21 cellular contexts compared by ENCODE assay signal in genomic region chr6:85747654-85748053, GRCh38.
DNase-seq lines count a peak whose midpoint lies in the region; ATAC-seq and TF ChIP-seq lines count a peak whose summit lies in the region.
"Had no signal": no experiment of that assay in that cellular context is flagged by ENCODE, and none has a peak within 500 bp of the region (broad histone marks: within the 10 kb centered on the region; RNA-seq: fewer than 3 reads in every experiment).

No MANE protein-coding gene starts in this region.

- DNase-seq in AG20443 (ENCODE audit: low spot score): peak; percentile 14
- peak in 1 of 2 experiments; percentile 77 for DNase-seq in PC-9
- DNase-seq in epithelial cell of esophagus (ENCODE audit: low read depth): peak; percentile 59
- peak; percentile 53 for DNase-seq in non-pigmented ciliary epithelial cell (ENCODE audit: low read depth)
- no peak for DNase-seq in left ventricle myocardium superior
- DNase-seq in DMS79 treated with DMSO at 0.1 percent for 48 hours (lab: John Stamatoyannopoulos, UW): no peak
- no peak for DNase-seq in NCI-H2081 treated with DMSO at 0.1 percent for 48 hours (lab: John Stamatoyannopoulos, UW)
- DNase-seq: activated CD4-positive, CD25-positive, alpha-beta regulatory T cell; caudate nucleus; head of caudate nucleus; Karpas-422; NCI-H1436; NCI-H2227 treated with DMSO at 0.1 percent for 48 hours; SIG-M5; stimulated activated CD4-positive, alpha-beta T cell treated with anti-CD3 and anti-CD28 coated beads, Interleukin-12 subunit alpha, Interleukin-12 subunit beta, amount 100 ng/mL, for 4 hours; stimulated activated naive CD8-positive, alpha-beta T cell treated with anti-CD3 and anti-CD28 coated beads, Interleukin-15, Interleukin-2, amounts not matched to agents 100 U/mL and 50 U/mL, for 24 hours; T-helper 2 cell had no signal

- H3K79me2 ChIP-seq in PC-9 (ENCODE audit: low read depth): no peaks in the 10 kb centered on the region
- H3K79me2 ChIP-seq: parathyroid adenoma had no signal

- BruUV-seq in PC-9 (replicated peaks; lab: Mats Ljungman, UMichigan): no TSS peak

- TF ChIP-seq CTCF in PC-9 (conservative IDR thresholded peaks at IDR 0.05): no peak
- no peak for TF ChIP-seq CTCF in epithelial cell of esophagus (IDR thresholded peaks at IDR 0.05; ENCODE audit: insufficient read depth, low read depth, low read length, missing control alignments)

- H3K27ac ChIP-seq in PC-9: peak overlapping the region; percentile 23; the same call in 1 of the 2 replicates
- H3K27ac ChIP-seq: HL-60, parathyroid adenoma, vagina had no signal

- H3K36me3 ChIP-seq in PC-9 (ENCODE audit: low read depth): no peaks in the 10 kb centered on the region
- H3K36me3 ChIP-seq: vagina had no signal

- no peaks in the 10 kb centered on the region for H3F3A ChIP-seq in PC-9 (ENCODE audit: insufficient read depth, low read depth)

- H3K4me3 ChIP-seq in PC-9 (no peak overlapping the region), epithelial cell of esophagus (ENCODE audit: low read length) (no peak overlapping the region)
- H3K4me3 ChIP-seq: vagina had no signal

- no peaks in the 10 kb centered on the region for H3K9me3 ChIP-seq in PC-9 (ENCODE audit: insufficient read depth, low read depth)
- H3K9me3 ChIP-seq: vagina had no signal

- peaks cover 10% of the 10 kb centered on the region for H3K4me1 ChIP-seq in PC-9 (replicated peaks; ENCODE audit: insufficient read depth)
- H3K4me1 ChIP-seq: parathyroid adenoma, vagina had no signal

- no peaks in the 10 kb centered on the region for H3K27me3 ChIP-seq in PC-9 (ENCODE audit: insufficient read depth, low read depth)
- H3K27me3 ChIP-seq: vagina had no signal

- no peak for ATAC-seq in left ventricle myocardium superior
- ATAC-seq in SK-N-SH treated with all-trans-retinoic acid at 6 μM for 48 hours: no peak
- ATAC-seq: stimulated activated naive CD8-positive, alpha-beta T cell treated with anti-CD3 and anti-CD28 coated beads, Interleukin-15, Interleukin-2, amounts not matched to agents 100 U/mL and 50 U/mL, for 24 hours had no signal

- no peaks in the 10 kb centered on the region for H4K20me1 ChIP-seq in PC-9 (ENCODE audit: insufficient read depth)

- CTCF ChIA-PET in PC-9 (lab: Charles Lee): no interaction called here

- H3K9me2 ChIP-seq in PC-9 (ENCODE audit: insufficient read depth): no peaks in the 10 kb centered on the region

- 0 out of 2 replicates have a peak overlapping the region, but pooled peaks have one; percentile 29 for H3K4me2 ChIP-seq in PC-9

- POLR2A ChIA-PET in PC-9 (lab: Charles Lee; ENCODE audit: unreplicated experiment): no interaction called here

- intact Hi-C loops in PC-9 (cut with micrococcal nuclease; ENCODE audit: unreplicated experiment) (no loop called here), left ventricle myocardium superior (cut with micrococcal nuclease) (no loop called here)

- no peak overlapping the region for H2AFZ ChIP-seq in PC-9
- H2AFZ ChIP-seq: parathyroid adenoma had no signal

TF ChIP-seq in SK-N-SH treated with all-trans-retinoic acid at 6 μM for 48 hours, 23 proteins besides CTCF, POLR2A, EP300 and RAD21:
- no peak for TF ChIP-seq GLIS3 (CRISPR knock-in tag; IDR thresholded peaks at IDR 0.05)

Comparison
In these comparisons a context has a peak if more than half of its experiments do, and no peak if none do; other contexts are left out.
1. DNase-seq: peak in AG20443 (single experiment), epithelial cell of esophagus (single experiment) and non-pigmented ciliary epithelial cell (single experiment); none in left ventricle myocardium superior (single experiment), DMS79 treated with DMSO at 0.1 percent for 48 hours (single experiment) and NCI-H2081 treated with DMSO at 0.1 percent for 48 hours (single experiment).